Comparison of ENCODE assay signal across 1 cellular context in the genomic region with DNA sequence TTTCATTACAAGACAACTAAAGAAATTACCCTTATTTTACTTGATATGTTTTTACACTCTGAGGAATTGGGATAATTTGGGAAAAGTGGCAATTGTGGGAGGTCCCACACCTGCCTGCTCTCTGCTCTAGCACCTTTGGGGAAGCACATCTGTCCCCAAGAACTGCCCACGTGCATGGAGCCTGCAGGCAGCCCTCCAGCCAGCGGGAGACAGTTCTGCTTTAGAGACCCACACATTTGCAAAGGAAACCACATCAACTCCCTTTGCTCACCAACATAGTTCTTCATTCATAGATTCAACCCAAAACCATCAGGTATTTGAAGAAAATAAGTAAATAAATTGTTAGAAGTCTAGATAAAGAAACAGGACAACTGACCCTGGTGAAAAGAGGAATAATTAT.
TF ChIP-seq lines count a peak whose summit lies in the region.

No MANE protein-coding gene starts in this region.

TF ChIP-seq in GM12878, 131 proteins besides CTCF, POLR2A, EP300 and RAD21 (continued from another document and continues in another):
- TF ChIP-seq CEBPZ (IDR thresholded peaks at IDR 0.05; ENCODE audit: low read depth, low read length) (no peak), ZNF687 (IDR thresholded peaks at IDR 0.05) (peak; percentile 23; the same call in 1 of the 2 replicates), SRF (IDR thresholded peaks at IDR 0.05; ENCODE audit: low read depth in 2 of 2, low read length in 2 of 2) (no peak), ESRRA (IDR thresholded peaks at IDR 0.05; ENCODE audit: low read length) (no peak), JUND (IDR thresholded peaks at IDR 0.05; ENCODE audit: low read depth, low read length) (no peak), BHLHE40 (IDR thresholded peaks at IDR 0.05; ENCODE audit: borderline replicate concordance in 1 of 2, low read depth in 2 of 2, low read length in 1 of 2) (peak; percentile 83 to 86), ZNF592 (IDR thresholded peaks at IDR 0.05) (no peak), MLLT1 (IDR thresholded peaks at IDR 0.05) (no peak), MTA2 (IDR thresholded peaks at IDR 0.05; ENCODE audit: low read depth) (no peak), BCL11A (IDR thresholded peaks at IDR 0.05; ENCODE audit: low read depth, low read length) (0 out of 2 replicates have a peak, but pooled peaks have one; percentile 16), SPI1 (IDR thresholded peaks at IDR 0.05; ENCODE audit: borderline replicate concordance, insufficient read depth, low read depth, low read length) (peak; percentile 83), ZNF384 (IDR thresholded peaks at IDR 0.05; ENCODE audit: borderline replicate concordance, low read depth, low read length) (no peak), CEBPB (IDR thresholded peaks at IDR 0.05; ENCODE audit: borderline replicate concordance in 1 of 2, low read depth in 2 of 2, low read length in 2 of 2) (no peak), CBFB (IDR thresholded peaks at IDR 0.05; ENCODE audit: low read depth) (no peak), SIX5 (IDR thresholded peaks at IDR 0.05; ENCODE audit: low read depth, low read length, severe bottlenecking) (no peak), DPF2 (IDR thresholded peaks at IDR 0.05) (peak; percentile 67; the same call in 1 of the 2 replicates), IKZF2 (IDR thresholded peaks at IDR 0.05) (peak; percentile 59 to 66; a peak in 2 of 4 replicates), MEF2B (IDR thresholded peaks at IDR 0.05; ENCODE audit: partially characterized antibody, poor library complexity, severe bottlenecking) (no peak), HDGF (IDR thresholded peaks at IDR 0.05) (no peak), SMC3 (IDR thresholded peaks at IDR 0.05; ENCODE audit: borderline replicate concordance, low read length) (no peak), GABPA (IDR thresholded peaks at IDR 0.05; ENCODE audit: low read depth) (no peak), TCF12 (IDR thresholded peaks at IDR 0.05; ENCODE audit: low read depth, low read length) (0 out of 2 replicates have a peak, but pooled peaks have one; percentile 33), MTA3 (IDR thresholded peaks at IDR 0.05; ENCODE audit: borderline replicate concordance, low read length) (no peak), MAX (IDR thresholded peaks at IDR 0.05; ENCODE audit: low read depth, low read length) (no peak; the same call in 1 of the 2 replicates), IKZF1 (conservative IDR thresholded peaks at IDR 0.05) (peak; percentile 72), POU2F2 (IDR thresholded peaks at IDR 0.05; ENCODE audit: borderline replicate concordance, low read depth, low read length) (0 out of 3 replicates have a peak, but pooled peaks have one; percentile 47), RELA (IDR thresholded peaks at IDR 0.05; ENCODE audit: borderline replicate concordance, partially characterized antibody) (no peak), IRF5 (IDR thresholded peaks at IDR 0.05; ENCODE audit: borderline replicate concordance) (no peak), ZNF622 (IDR thresholded peaks at IDR 0.05) (no peak)
- TF ChIP-seq, protein P1, sequence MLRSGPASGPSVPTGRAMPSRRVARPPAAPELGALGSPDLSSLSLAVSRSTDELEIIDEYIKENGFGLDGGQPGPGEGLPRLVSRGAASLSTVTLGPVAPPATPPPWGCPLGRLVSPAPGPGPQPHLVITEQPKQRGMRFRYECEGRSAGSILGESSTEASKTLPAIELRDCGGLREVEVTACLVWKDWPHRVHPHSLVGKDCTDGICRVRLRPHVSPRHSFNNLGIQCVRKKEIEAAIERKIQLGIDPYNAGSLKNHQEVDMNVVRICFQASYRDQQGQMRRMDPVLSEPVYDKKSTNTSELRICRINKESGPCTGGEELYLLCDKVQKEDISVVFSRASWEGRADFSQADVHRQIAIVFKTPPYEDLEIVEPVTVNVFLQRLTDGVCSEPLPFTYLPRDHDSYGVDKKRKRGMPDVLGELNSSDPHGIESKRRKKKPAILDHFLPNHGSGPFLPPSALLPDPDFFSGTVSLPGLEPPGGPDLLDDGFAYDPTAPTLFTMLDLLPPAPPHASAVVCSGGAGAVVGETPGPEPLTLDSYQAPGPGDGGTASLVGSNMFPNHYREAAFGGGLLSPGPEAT (IDR thresholded peaks at IDR 0.05; ENCODE audit: low read depth) = peak; percentile 24; the same call in 1 of the 2 replicates
- TF ChIP-seq, protein P2, sequence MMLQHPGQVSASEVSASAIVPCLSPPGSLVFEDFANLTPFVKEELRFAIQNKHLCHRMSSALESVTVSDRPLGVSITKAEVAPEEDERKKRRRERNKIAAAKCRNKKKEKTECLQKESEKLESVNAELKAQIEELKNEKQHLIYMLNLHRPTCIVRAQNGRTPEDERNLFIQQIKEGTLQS (IDR thresholded peaks at IDR 0.05; ENCODE audit: borderline replicate concordance, extremely low read depth, low read depth, low read length) = no peak
- TF ChIP-seq, protein P3, sequence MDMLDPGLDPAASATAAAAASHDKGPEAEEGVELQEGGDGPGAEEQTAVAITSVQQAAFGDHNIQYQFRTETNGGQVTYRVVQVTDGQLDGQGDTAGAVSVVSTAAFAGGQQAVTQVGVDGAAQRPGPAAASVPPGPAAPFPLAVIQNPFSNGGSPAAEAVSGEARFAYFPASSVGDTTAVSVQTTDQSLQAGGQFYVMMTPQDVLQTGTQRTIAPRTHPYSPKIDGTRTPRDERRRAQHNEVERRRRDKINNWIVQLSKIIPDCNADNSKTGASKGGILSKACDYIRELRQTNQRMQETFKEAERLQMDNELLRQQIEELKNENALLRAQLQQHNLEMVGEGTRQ (IDR thresholded peaks at IDR 0.05; ENCODE audit: borderline replicate concordance, low read depth, low read length) = no peak; the same call in 1 of the 2 replicates
- TF ChIP-seq, protein P4, sequence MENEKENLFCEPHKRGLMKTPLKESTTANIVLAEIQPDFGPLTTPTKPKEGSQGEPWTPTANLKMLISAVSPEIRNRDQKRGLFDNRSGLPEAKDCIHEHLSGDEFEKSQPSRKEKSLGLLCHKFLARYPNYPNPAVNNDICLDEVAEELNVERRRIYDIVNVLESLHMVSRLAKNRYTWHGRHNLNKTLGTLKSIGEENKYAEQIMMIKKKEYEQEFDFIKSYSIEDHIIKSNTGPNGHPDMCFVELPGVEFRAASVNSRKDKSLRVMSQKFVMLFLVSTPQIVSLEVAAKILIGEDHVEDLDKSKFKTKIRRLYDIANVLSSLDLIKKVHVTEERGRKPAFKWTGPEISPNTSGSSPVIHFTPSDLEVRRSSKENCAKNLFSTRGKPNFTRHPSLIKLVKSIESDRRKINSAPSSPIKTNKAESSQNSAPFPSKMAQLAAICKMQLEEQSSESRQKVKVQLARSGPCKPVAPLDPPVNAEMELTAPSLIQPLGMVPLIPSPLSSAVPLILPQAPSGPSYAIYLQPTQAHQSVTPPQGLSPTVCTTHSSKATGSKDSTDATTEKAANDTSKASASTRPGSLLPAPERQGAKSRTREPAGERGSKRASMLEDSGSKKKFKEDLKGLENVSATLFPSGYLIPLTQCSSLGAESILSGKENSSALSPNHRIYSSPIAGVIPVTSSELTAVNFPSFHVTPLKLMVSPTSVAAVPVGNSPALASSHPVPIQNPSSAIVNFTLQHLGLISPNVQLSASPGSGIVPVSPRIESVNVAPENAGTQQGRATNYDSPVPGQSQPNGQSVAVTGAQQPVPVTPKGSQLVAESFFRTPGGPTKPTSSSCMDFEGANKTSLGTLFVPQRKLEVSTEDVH (IDR thresholded peaks at IDR 0.05; ENCODE audit: low read depth, partially characterized antibody) = no peak
